ENCODE assay signal across 20 cellular contexts in genomic region chr15:79769933-79770332, GRCh38.
"Had no signal": no experiment of that assay in that cellular context is flagged by ENCODE, and none has a peak within 500 bp of the region (broad histone marks: within the 10 kb centered on the region; RNA-seq: fewer than 3 reads in every experiment).

No MANE protein-coding gene starts in this region.

- ATAC-seq: left cardiac atrium; lower lobe of right lung; natural killer cell; psoas muscle; sciatic nerve; stimulated activated naive CD8-positive, alpha-beta T cell treated with anti-CD3 and anti-CD28 coated beads, Interleukin-15, amount 100 ng/mL, for 72 hours had no signal

- DNase-seq: effector memory CD4-positive, alpha-beta T cell; foreskin melanocyte; head of caudate nucleus; kidney; left cardiac atrium; left ventricle myocardium inferior; lower lobe of right lung; natural killer cell; occipital lobe; psoas muscle; stimulated activated CD4-positive, alpha-beta T cell treated with anti-CD3 and anti-CD28 coated beads, Interleukin-2, amount 100 ng/mL, for 24 hours; stimulated activated CD4-positive, alpha-beta T cell treated with anti-CD3 and anti-CD28 coated beads, Interleukin-4, amount 100 ng/mL, for 4 hours; stimulated activated naive B cell treated with anti-CD40 and anti-IgM and Interleukin-4, amounts not matched to agents 10 μg/mL and 1 μg/mL and 100 μg/mL, for 72 hours; stimulated activated naive CD8-positive, alpha-beta T cell treated with anti-CD3 and anti-CD28 coated beads, Interleukin-15, amount 100 ng/mL, for 72 hours; testis had no signal

- H3K36me3 Mint-ChIP-seq: memory B cell; mesothelial cell of epicardium; natural killer cell; stimulated activated naive B cell treated with anti-CD40 and anti-IgM and Interleukin-4, amounts not matched to agents 10 μg/mL and 1 μg/mL and 100 μg/mL, for 72 hours had no signal

- H3K9me3 ChIP-seq: lower lobe of right lung, psoas muscle, testis, tibial nerve had no signal

- H3K27me3 ChIP-seq: hepatocyte, testis, tibial nerve had no signal

- FAIRE-seq: kidney had no signal

- H3K4me1 Mint-ChIP-seq: memory B cell; mesothelial cell of epicardium; natural killer cell; stimulated activated naive B cell treated with anti-CD40 and anti-IgM and Interleukin-4, amounts not matched to agents 10 μg/mL and 1 μg/mL and 100 μg/mL, for 72 hours; stimulated activated naive CD8-positive, alpha-beta T cell treated with anti-CD3 and anti-CD28 coated beads, Interleukin-15, amount 100 ng/mL, for 72 hours had no signal

- H3K4me1 ChIP-seq: left ventricle myocardium inferior, lower lobe of right lung, psoas muscle, testis, tibial nerve had no signal

- H3K9me3 Mint-ChIP-seq: natural killer cell; stimulated activated naive B cell treated with anti-CD40 and anti-IgM and Interleukin-4, amounts not matched to agents 10 μg/mL and 1 μg/mL and 100 μg/mL, for 72 hours; stimulated activated naive CD8-positive, alpha-beta T cell treated with anti-CD3 and anti-CD28 coated beads, Interleukin-15, amount 100 ng/mL, for 72 hours had no signal

- H3K4me3 ChIP-seq: hepatocyte, left ventricle myocardium inferior, lower lobe of right lung, psoas muscle, testis, tibial nerve had no signal

- H3K4me3 Mint-ChIP-seq: memory B cell; mesothelial cell of epicardium; natural killer cell; stimulated activated naive B cell treated with anti-CD40 and anti-IgM and Interleukin-4, amounts not matched to agents 10 μg/mL and 1 μg/mL and 100 μg/mL, for 72 hours; stimulated activated naive CD8-positive, alpha-beta T cell treated with anti-CD3 and anti-CD28 coated beads, Interleukin-15, amount 100 ng/mL, for 72 hours had no signal

- H3K27ac ChIP-seq: hepatocyte, left ventricle myocardium inferior, lower lobe of right lung, psoas muscle, testis, tibial nerve had no signal

- H3K4me2 ChIP-seq: hepatocyte had no signal

- H3K27ac Mint-ChIP-seq: memory B cell; mesothelial cell of epicardium; natural killer cell; stimulated activated naive B cell treated with anti-CD40 and anti-IgM and Interleukin-4, amounts not matched to agents 10 μg/mL and 1 μg/mL and 100 μg/mL, for 72 hours; stimulated activated naive CD8-positive, alpha-beta T cell treated with anti-CD3 and anti-CD28 coated beads, Interleukin-15, amount 100 ng/mL, for 72 hours had no signal

- H3K36me3 ChIP-seq: left ventricle myocardium inferior, lower lobe of right lung, tibial nerve had no signal
